Comparison of ENCODE assay signal across 1 cellular context in genomic region chr10:131785121-131785460, GRCh38.
TF ChIP-seq lines count a peak whose summit lies in the region.

No MANE protein-coding gene starts in this region.

TF ChIP-seq in HepG2, 621 proteins besides CTCF, POLR2A, EP300 and RAD21:
- TF ChIP-seq ZNF281 (CRISPR knock-in tag; IDR thresholded peaks at IDR 0.05; ENCODE audit: borderline replicate concordance) (no peak), MEF2D (CRISPR knock-in tag; IDR thresholded peaks at IDR 0.05) (no peak), GTF3A (CRISPR knock-in tag; conservative IDR thresholded peaks at IDR 0.05) (no peak), MEIS1 (CRISPR knock-in tag; IDR thresholded peaks at IDR 0.05; ENCODE audit: borderline replicate concordance) (no peak), ZNF768 (CRISPR knock-in tag; IDR thresholded peaks at IDR 0.05) (no peak), SCMH1 (CRISPR knock-in tag; IDR thresholded peaks at IDR 0.05; ENCODE audit: borderline replicate concordance) (no peak), KDM2A (CRISPR knock-in tag; IDR thresholded peaks at IDR 0.05; ENCODE audit: borderline replicate concordance, low read depth) (no peak), HMG20A (CRISPR knock-in tag; IDR thresholded peaks at IDR 0.05; ENCODE audit: borderline replicate concordance) (no peak), JUND (CRISPR knock-in tag; IDR thresholded peaks at IDR 0.05) (no peak)
